1 cellular context compared by ENCODE assay signal in genomic region chr5:173615884-173616576, GRCh38.
TF ChIP-seq lines count a peak whose summit lies in the region.

No MANE protein-coding gene starts in this region.

TF ChIP-seq in HepG2, 621 proteins besides CTCF, POLR2A, EP300 and RAD21 (continued from another document and continues in another):
- TF ChIP-seq SIN3A (IDR thresholded peaks at IDR 0.05; ENCODE audit: borderline replicate concordance, low read depth, low read length), result peak; percentile 70
- TF ChIP-seq ZNF564 (CRISPR knock-in tag; IDR thresholded peaks at IDR 0.05), result no peak
- TF ChIP-seq AFF4 (CRISPR knock-in tag; IDR thresholded peaks at IDR 0.05), result no peak
- no peak for TF ChIP-seq E2F2 (CRISPR knock-in tag; IDR thresholded peaks at IDR 0.05; ENCODE audit: borderline replicate concordance)
- TF ChIP-seq MAFF (IDR thresholded peaks at IDR 0.05; ENCODE audit: low read depth, low read length), result no peak
- no peak for TF ChIP-seq ZSCAN30 (CRISPR knock-in tag; IDR thresholded peaks at IDR 0.05)
- TF ChIP-seq HOMEZ (CRISPR knock-in tag; IDR thresholded peaks at IDR 0.05; ENCODE audit: low read depth), result no peak
- TF ChIP-seq TERF1 (CRISPR knock-in tag; IDR thresholded peaks at IDR 0.05), result no peak
- no peak for TF ChIP-seq PTBP1 (IDR thresholded peaks at IDR 0.05; ENCODE audit: low read depth, low read length, poor library complexity, severe bottlenecking)
- TF ChIP-seq THAP11 (CRISPR knock-in tag; IDR thresholded peaks at IDR 0.05), result no peak
- TF ChIP-seq HNF4G (IDR thresholded peaks at IDR 0.05; ENCODE audit: borderline replicate concordance, low read depth, low read length), result no peak
- TF ChIP-seq HNF4G (CRISPR knock-in tag; IDR thresholded peaks at IDR 0.05; ENCODE audit: borderline replicate concordance, low read depth), result no peak
- no peak for TF ChIP-seq E2F5 (CRISPR knock-in tag; conservative IDR thresholded peaks at IDR 0.05)
- TF ChIP-seq ZNF740 (CRISPR knock-in tag; IDR thresholded peaks at IDR 0.05), result no peak
- TF ChIP-seq ZNF589 (CRISPR knock-in tag; conservative IDR thresholded peaks at IDR 0.05), result no peak
- no peak for TF ChIP-seq NFE2L1 (CRISPR knock-in tag; IDR thresholded peaks at IDR 0.05; ENCODE audit: borderline replicate concordance)
- TF ChIP-seq ZNF510 (CRISPR knock-in tag; IDR thresholded peaks at IDR 0.05; ENCODE audit: low read depth), result no peak
- no peak for TF ChIP-seq HMG20A (CRISPR knock-in tag; IDR thresholded peaks at IDR 0.05; ENCODE audit: borderline replicate concordance)
- TF ChIP-seq FIP1L1 (IDR thresholded peaks at IDR 0.05; ENCODE audit: borderline replicate concordance, insufficient read depth, low read depth, low read length), result no peak
- no peak for TF ChIP-seq NAIF1 (CRISPR knock-in tag; IDR thresholded peaks at IDR 0.05; ENCODE audit: borderline replicate concordance)
- no peak for TF ChIP-seq ATF1 (CRISPR knock-in tag; IDR thresholded peaks at IDR 0.05)
- TF ChIP-seq ZNF598 (CRISPR knock-in tag; IDR thresholded peaks at IDR 0.05; ENCODE audit: borderline replicate concordance), result no peak
- no peak for TF ChIP-seq PATZ1 (CRISPR knock-in tag; IDR thresholded peaks at IDR 0.05)
- TF ChIP-seq ZNF350 (CRISPR knock-in tag; IDR thresholded peaks at IDR 0.05; ENCODE audit: borderline replicate concordance, low read depth), result no peak
- TF ChIP-seq TP53 (CRISPR knock-in tag; conservative IDR thresholded peaks at IDR 0.05), result no peak
- TF ChIP-seq ZNF143 (CRISPR knock-in tag; IDR thresholded peaks at IDR 0.05), result no peak
- TF ChIP-seq TOE1 (CRISPR knock-in tag; IDR thresholded peaks at IDR 0.05), result no peak
- 0 out of 2 replicates have a peak, but pooled peaks have one; percentile 41 for TF ChIP-seq ZNF30 (CRISPR knock-in tag; IDR thresholded peaks at IDR 0.05)
- no peak for TF ChIP-seq ZNF737 (CRISPR knock-in tag; IDR thresholded peaks at IDR 0.05; ENCODE audit: borderline replicate concordance)
- TF ChIP-seq HNRNPK (IDR thresholded peaks at IDR 0.05; ENCODE audit: low read depth, low read length, poor library complexity, severe bottlenecking), result peak; percentile 25
- TF ChIP-seq REPIN1 (CRISPR knock-in tag; IDR thresholded peaks at IDR 0.05; ENCODE audit: borderline replicate concordance, low read depth), result 0 out of 2 replicates have a peak, but pooled peaks have one; percentile 8
- no peak for TF ChIP-seq ZNF607 (CRISPR knock-in tag; IDR thresholded peaks at IDR 0.05; ENCODE audit: borderline replicate concordance)
- TF ChIP-seq PLSCR1 (CRISPR knock-in tag; IDR thresholded peaks at IDR 0.05; ENCODE audit: borderline replicate concordance), result no peak
- TF ChIP-seq GLMP (CRISPR knock-in tag; IDR thresholded peaks at IDR 0.05; ENCODE audit: borderline replicate concordance), result no peak
- TF ChIP-seq NCOA2 (CRISPR knock-in tag; IDR thresholded peaks at IDR 0.05), result no peak
- no peak for TF ChIP-seq PHF8 (CRISPR knock-in tag; IDR thresholded peaks at IDR 0.05)
- TF ChIP-seq ZNF496 (CRISPR knock-in tag; IDR thresholded peaks at IDR 0.05; ENCODE audit: insufficient replicate concordance), result no peak
- no peak for TF ChIP-seq ZBTB37 (CRISPR knock-in tag; IDR thresholded peaks at IDR 0.05)
- TF ChIP-seq ZNF775 (CRISPR knock-in tag; IDR thresholded peaks at IDR 0.05; ENCODE audit: borderline replicate concordance), result no peak
- no peak for TF ChIP-seq SMARCE1 (IDR thresholded peaks at IDR 0.05; ENCODE audit: borderline replicate concordance)
- peak; percentile 57 for TF ChIP-seq HNRNPLL (IDR thresholded peaks at IDR 0.05; ENCODE audit: low read depth, low read length, poor library complexity, severe bottlenecking)
- TF ChIP-seq ZBTB21 (CRISPR knock-in tag; IDR thresholded peaks at IDR 0.05), result peak; percentile 20; the same call in 1 of the 2 replicates
- no peak for TF ChIP-seq TRAFD1 (CRISPR knock-in tag; IDR thresholded peaks at IDR 0.05; ENCODE audit: borderline replicate concordance)
- TF ChIP-seq THYN1 (CRISPR knock-in tag; IDR thresholded peaks at IDR 0.05; ENCODE audit: borderline replicate concordance, low read depth), result no peak
- TF ChIP-seq HOXA3 (CRISPR knock-in tag; IDR thresholded peaks at IDR 0.05), result no peak
- TF ChIP-seq ZNF710 (CRISPR knock-in tag; IDR thresholded peaks at IDR 0.05; ENCODE audit: borderline replicate concordance), result 0 out of 2 replicates have a peak, but pooled peaks have one; percentile 22
